ENCODE assay signal across 1 cellular context in genomic region chr12:130775953-130776856, GRCh38.
TF ChIP-seq lines count a peak whose summit lies in the region.

No MANE protein-coding gene starts in this region.

TF ChIP-seq in HepG2, 621 proteins besides CTCF, POLR2A, EP300 and RAD21 (continued from another document and continues in another):
- peak; percentile 62 for TF ChIP-seq FOXP4 (CRISPR knock-in tag; IDR thresholded peaks at IDR 0.05)
- TF ChIP-seq ZNF556 (CRISPR knock-in tag; IDR thresholded peaks at IDR 0.05; ENCODE audit: borderline replicate concordance), result no peak
- TF ChIP-seq REL (CRISPR knock-in tag; conservative IDR thresholded peaks at IDR 0.05), result no peak
- peak; percentile 43; the same call in 1 of the 2 replicates for TF ChIP-seq MYPOP (CRISPR knock-in tag; IDR thresholded peaks at IDR 0.05)
- 0 out of 2 replicates have a peak, but pooled peaks have one; percentile 9 for TF ChIP-seq ARHGAP35 (CRISPR knock-in tag; IDR thresholded peaks at IDR 0.05; ENCODE audit: borderline replicate concordance)
- no peak; the same call in 1 of the 2 replicates for TF ChIP-seq ZNF230 (CRISPR knock-in tag; IDR thresholded peaks at IDR 0.05)
- no peak for TF ChIP-seq ZNF776 (CRISPR knock-in tag; IDR thresholded peaks at IDR 0.05)
- peak; percentile 69 for TF ChIP-seq RARA (CRISPR knock-in tag; IDR thresholded peaks at IDR 0.05)
- TF ChIP-seq ZNF280D (CRISPR knock-in tag; IDR thresholded peaks at IDR 0.05), result no peak
- TF ChIP-seq ARNT (IDR thresholded peaks at IDR 0.05), result no peak
- no peak; the same call in 1 of the 2 replicates for TF ChIP-seq ZNF292 (CRISPR knock-in tag; IDR thresholded peaks at IDR 0.05; ENCODE audit: borderline replicate concordance, low read depth)
- peak; percentile 64; the same call in 1 of the 2 replicates for TF ChIP-seq HNRNPL (IDR thresholded peaks at IDR 0.05; ENCODE audit: low read depth, low read length)
- peak; percentile 28 for TF ChIP-seq MED8 (CRISPR knock-in tag; IDR thresholded peaks at IDR 0.05; ENCODE audit: insufficient replicate concordance)
- no peak for TF ChIP-seq KDM4B (CRISPR knock-in tag; IDR thresholded peaks at IDR 0.05)
- TF ChIP-seq ZNF281 (CRISPR knock-in tag; IDR thresholded peaks at IDR 0.05; ENCODE audit: borderline replicate concordance), result no peak; the same call in 1 of the 2 replicates
- TF ChIP-seq ZBTB1 (CRISPR knock-in tag; IDR thresholded peaks at IDR 0.05; ENCODE audit: borderline replicate concordance), result no peak
- TF ChIP-seq HDAC1 (CRISPR knock-in tag; IDR thresholded peaks at IDR 0.05), result peak; percentile 76
- TF ChIP-seq ZNF44 (CRISPR knock-in tag; IDR thresholded peaks at IDR 0.05), result no peak
- peak; percentile 66 for TF ChIP-seq HDAC2 (CRISPR knock-in tag; IDR thresholded peaks at IDR 0.05)
- no peak for TF ChIP-seq HINFP (CRISPR knock-in tag; IDR thresholded peaks at IDR 0.05; ENCODE audit: low read depth)
- TF ChIP-seq SMAD9 (CRISPR knock-in tag; IDR thresholded peaks at IDR 0.05), result no peak
- TF ChIP-seq ZNF749 (CRISPR knock-in tag; IDR thresholded peaks at IDR 0.05; ENCODE audit: borderline replicate concordance), result 0 out of 2 replicates have a peak, but pooled peaks have one; percentile 31
- no peak; the same call in 1 of the 2 replicates for TF ChIP-seq ZNF790 (CRISPR knock-in tag; IDR thresholded peaks at IDR 0.05; ENCODE audit: borderline replicate concordance)
- TF ChIP-seq ZXDC (CRISPR knock-in tag; IDR thresholded peaks at IDR 0.05), result no peak; the same call in none of the 2 replicates
- TF ChIP-seq SKIL (CRISPR knock-in tag; IDR thresholded peaks at IDR 0.05; ENCODE audit: borderline replicate concordance), result no peak
- TF ChIP-seq ZNF331 (CRISPR knock-in tag; IDR thresholded peaks at IDR 0.05), result peak; percentile 73
- TF ChIP-seq SRF (IDR thresholded peaks at IDR 0.05; ENCODE audit: low read depth, low read length), result no peak
- 0 out of 2 replicates have a peak, but pooled peaks have one; percentile 24 for TF ChIP-seq ZNF33A (CRISPR knock-in tag; IDR thresholded peaks at IDR 0.05; ENCODE audit: borderline replicate concordance)
- TF ChIP-seq ZNF503 (CRISPR knock-in tag; IDR thresholded peaks at IDR 0.05), result no peak
- 0 out of 2 replicates have a peak, but pooled peaks have one; percentile 34 for TF ChIP-seq NR0B2 (CRISPR knock-in tag; IDR thresholded peaks at IDR 0.05)
- peak; percentile 60 for TF ChIP-seq SOX13 (IDR thresholded peaks at IDR 0.05)
- TF ChIP-seq SOX13 (CRISPR knock-in tag; conservative IDR thresholded peaks at IDR 0.05 in 1 of 2, IDR thresholded peaks at IDR 0.05 in 1 of 2), result peak in 1 of 2 experiments; percentile 88; a peak in 2 of 4 replicates
- 0 out of 2 replicates have a peak, but pooled peaks have one; percentile 21 for TF ChIP-seq TP53 (CRISPR knock-in tag; conservative IDR thresholded peaks at IDR 0.05)
- no peak for TF ChIP-seq ZNF496 (CRISPR knock-in tag; IDR thresholded peaks at IDR 0.05; ENCODE audit: insufficient replicate concordance)
- TF ChIP-seq MZF1 (CRISPR knock-in tag; IDR thresholded peaks at IDR 0.05; ENCODE audit: borderline replicate concordance), result no peak
- no peak for TF ChIP-seq ZNF839 (CRISPR knock-in tag; IDR thresholded peaks at IDR 0.05; ENCODE audit: borderline replicate concordance)
- TF ChIP-seq ZNF180 (CRISPR knock-in tag; IDR thresholded peaks at IDR 0.05; ENCODE audit: borderline replicate concordance, low read depth), result no peak
- no peak for TF ChIP-seq HMGA1 (CRISPR knock-in tag; conservative IDR thresholded peaks at IDR 0.05)
- peak; percentile 3; the same call in 1 of the 2 replicates for TF ChIP-seq ZMYM3 (CRISPR knock-in tag; IDR thresholded peaks at IDR 0.05)
- no peak for TF ChIP-seq ZMAT3 (CRISPR knock-in tag; conservative IDR thresholded peaks at IDR 0.05)
- TF ChIP-seq ZNF563 (CRISPR knock-in tag; IDR thresholded peaks at IDR 0.05), result peak; percentile 78
- TF ChIP-seq GATAD1 (CRISPR knock-in tag; IDR thresholded peaks at IDR 0.05), result peak; percentile 46
- no peak; the same call in 1 of the 2 replicates for TF ChIP-seq ZBTB43 (CRISPR knock-in tag; conservative IDR thresholded peaks at IDR 0.05)
